ENCODE assay signal across 19 cellular contexts in the genomic region with DNA sequence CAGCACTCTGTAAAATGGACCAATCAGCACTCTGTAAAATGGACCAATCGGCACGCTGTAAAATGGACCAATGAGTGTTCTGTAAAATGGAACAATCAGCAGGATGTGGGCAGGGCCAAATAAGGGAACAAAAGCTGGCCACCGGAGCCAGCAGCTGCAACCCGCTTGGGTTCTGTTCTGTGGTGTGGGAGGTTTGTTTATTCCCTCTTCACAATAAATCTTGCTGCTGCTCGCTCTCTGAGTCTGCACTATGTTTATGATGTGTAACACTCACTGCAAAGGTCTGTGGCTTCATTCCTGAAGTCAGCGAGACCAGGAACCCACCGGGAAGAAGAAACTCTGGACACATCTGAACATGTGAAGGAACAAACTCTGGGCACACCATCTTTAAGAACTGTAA. TPM values are rescaled to one million over a fixed set of nuclear protein-coding genes. Genes with fewer than 3 reads are reported as not detected.
DNase-seq lines count a peak whose midpoint lies in the region; ATAC-seq and TF ChIP-seq lines count a peak whose summit lies in the region.
"Had no signal": no experiment of that assay in that cellular context is flagged by ENCODE, and none has a peak within 500 bp of the region (broad histone marks: within the 10 kb centered on the region; RNA-seq: fewer than 3 reads in every experiment).

No MANE protein-coding gene starts in this region.

- H4K20me1 ChIP-seq in IMR-90 (ENCODE audit: insufficient read depth, low read length), result no peaks in the 10 kb centered on the region

- no peak overlapping the region for H4K8ac ChIP-seq in IMR-90 (ENCODE audit: low read depth in 2 of 2, low read length in 2 of 2)

- H2AK9ac ChIP-seq in IMR-90 (replicated peaks; ENCODE audit: low read depth, low read length, poor library complexity), result no peak overlapping the region

- H3K4me3 ChIP-seq in IMR-90 (ENCODE audit: insufficient read depth, low read depth, low read length) (no peak overlapping the region), stomach smooth muscle (ENCODE audit: low read length in 2 of 2) (peak overlapping the region in 1 of 2 donors; percentile 15)
- H3K4me3 ChIP-seq: A549, HAP-1 had no signal

- no peak overlapping the region for H4K91ac ChIP-seq in IMR-90 (ENCODE audit: insufficient read depth, low read depth, low read length)

- no peak overlapping the region for H2AK5ac ChIP-seq in IMR-90 (ENCODE audit: low read depth, low read length)

- H3K23ac ChIP-seq in IMR-90 (ENCODE audit: low read depth, low read length), result no peak overlapping the region

- H3K36me3 ChIP-seq in IMR-90 (ENCODE audit: control insufficient read depth, insufficient read depth, low read length) (no peaks in the 10 kb centered on the region), stomach smooth muscle (ENCODE audit: control insufficient read depth in 2 of 2, insufficient read depth in 2 of 2, low read length in 2 of 2) (no peaks in the 10 kb centered on the region)
- H3K36me3 ChIP-seq: BE2C, HAP-1 had no signal

- no CpG with 5 or more reads among the region's 7 CpGs for WGBS in IMR-90 (ENCODE audit: extremely low coverage in 2 of 2, insufficient read length in 1 of 2), 2 experiments

- ATAC-seq in IMR-90 (ENCODE audit: low read depth), result peak; percentile 17; the same call in 1 of the 2 replicates
- no peak for ATAC-seq in HG03520 (IDR thresholded peaks at IDR 0.05; ENCODE audit: unreplicated experiment)
- ATAC-seq: A549; CD8-positive, alpha-beta T cell had no signal

- dilution Hi-C loops in IMR-90 (cut with HindIII; ENCODE audit: low sequenced_read_pairs, unreplicated experiment), result no loop called here

- no peak for TF ChIP-seq RAD21 in IMR-90 (IDR thresholded peaks at IDR 0.05; ENCODE audit: low read length)

- no peak overlapping the region for H3K4ac ChIP-seq in IMR-90 (ENCODE audit: low read depth, low read length)

- H3K4me2 ChIP-seq in IMR-90 (ENCODE audit: low read depth, low read length), result no peak overlapping the region
- H3K4me2 ChIP-seq: A549 had no signal

- H2BK15ac ChIP-seq in IMR-90 (ENCODE audit: low read depth, low read length), result no peak overlapping the region

- DNase-seq in IMR-90 (no peak), amniotic epithelial cell (ENCODE audit: low read depth) (peak; percentile 41), mucosa of gallbladder (ENCODE audit: low spot score) (peak; percentile 14), dedifferentiated amniotic fluid mesenchymal stem cell (ENCODE audit: extremely low spot score) (no peak), hypothalamus (lab: John Stamatoyannopoulos, UW) (no peak)
- DNase-seq: BE2C; CD8-positive, alpha-beta T cell; COR-L47; DMS153; DMS79 treated with DMSO at 0.1 percent for 48 hours; EL; GOT3 had no signal

- H2BK5ac ChIP-seq in IMR-90 (ENCODE audit: low read depth, low read length, poor library complexity, severe bottlenecking), result no peak overlapping the region

- H3K56ac ChIP-seq in IMR-90 (ENCODE audit: extremely low read depth, insufficient read depth, low read length), result no peak overlapping the region

- no peak overlapping the region for H4K5ac ChIP-seq in IMR-90 (ENCODE audit: low read depth, low read length)

- H3K27ac ChIP-seq in IMR-90 (ENCODE audit: insufficient read depth, low read length) (no peak overlapping the region), stomach smooth muscle (ENCODE audit: low read length) (peak overlapping the region; percentile 74)
- H3K27ac ChIP-seq: A549, C4-2B, HL-60 had no signal

- H3K4me1 ChIP-seq in IMR-90 (ENCODE audit: control insufficient read depth, insufficient read depth, low read length) (no peaks in the 10 kb centered on the region), stomach smooth muscle (ENCODE audit: control insufficient read depth, insufficient read depth, low read length) (peaks cover 23% of the 10 kb centered on the region)
- H3K4me1 ChIP-seq: HAP-1 had no signal

- in situ Hi-C loops in IMR-90 (cut with MboI; ENCODE audit: low sequenced_read_pairs), result no loop called here

- intact Hi-C loops in IMR-90 (cut with micrococcal nuclease), result no loop called here

- H2BK20ac ChIP-seq in IMR-90 (ENCODE audit: low read depth, low read length), result no peak overlapping the region

- no peaks in the 10 kb centered on the region; the same call in none of the 2 replicates for H3K27me3 ChIP-seq in IMR-90 (ENCODE audit: control insufficient read depth, insufficient read depth, low read length)
- H3K27me3 ChIP-seq in stomach smooth muscle (ENCODE audit: control insufficient read depth in 1 of 2, insufficient read depth in 2 of 2, low read length in 2 of 2), result no peaks in the 10 kb centered on the region
- H3K27me3 ChIP-seq: BE2C had no signal

- no peak for TF ChIP-seq POLR2A in IMR-90 (IDR thresholded peaks at IDR 0.05; ENCODE audit: low read depth, low read length)

- POLR2A ChIA-PET in IMR-90 (lab: Charles Lee; ENCODE audit: unreplicated experiment), result no interaction called here

- no peaks in the 10 kb centered on the region for H3K79me1 ChIP-seq in IMR-90 (ENCODE audit: low read depth in 1 of 2, low read length in 2 of 2)

- no TSS peak for BruUV-seq in IMR-90 (replicated peaks; lab: Mats Ljungman, UMichigan)

- H3K9me1 ChIP-seq in IMR-90 (ENCODE audit: insufficient read depth, low read length), result no peaks in the 10 kb centered on the region; the same call in 1 of the 2 replicates

- CTCF ChIA-PET in IMR-90 (lab: Yijun Ruan, JAX), result no interaction called here

- no peak overlapping the region for H3K18ac ChIP-seq in IMR-90 (ENCODE audit: low read depth, low read length)

- TF ChIP-seq CTCF in IMR-90 (conservative IDR thresholded peaks at IDR 0.05; ENCODE audit: low read depth, low read length), result no peak

- H3K9ac ChIP-seq in IMR-90 (ENCODE audit: low read depth, low read length), result no peak overlapping the region
- no peak overlapping the region for H3K9ac ChIP-seq in stomach smooth muscle (ENCODE audit: low read length in 2 of 2)

- H2BK120ac ChIP-seq in IMR-90 (ENCODE audit: low read depth, low read length), result no peak overlapping the region

- no peak overlapping the region for H2AFZ ChIP-seq in IMR-90 (replicated peaks; ENCODE audit: low read length, poor library complexity)

- H3K9me3 ChIP-seq in IMR-90 (ENCODE audit: control insufficient read depth, insufficient read depth, low read length) (no peaks in the 10 kb centered on the region), stomach smooth muscle (ENCODE audit: control insufficient read depth in 2 of 2, low read length in 2 of 2) (no peaks in the 10 kb centered on the region)
- H3K9me3 ChIP-seq: A549, BE2C, HAP-1 had no signal

- H3K14ac ChIP-seq in IMR-90 (replicated peaks; ENCODE audit: low read depth, low read length), result no peak overlapping the region

TF ChIP-seq in IMR-90, 13 proteins besides CTCF, POLR2A, EP300 and RAD21:
- no peak for TF ChIP-seq BHLHE40 (IDR thresholded peaks at IDR 0.05; ENCODE audit: low read depth, low read length)
- TF ChIP-seq MXI1 (IDR thresholded peaks at IDR 0.05; ENCODE audit: borderline replicate concordance, low read depth, low read length), result no peak
- no peak for TF ChIP-seq RCOR1 (IDR thresholded peaks at IDR 0.05; ENCODE audit: insufficient replicate concordance, low read length)
- TF ChIP-seq NFE2L2 (IDR thresholded peaks at IDR 0.05; ENCODE audit: low read depth, low read length), result no peak
- TF ChIP-seq, protein P1, sequence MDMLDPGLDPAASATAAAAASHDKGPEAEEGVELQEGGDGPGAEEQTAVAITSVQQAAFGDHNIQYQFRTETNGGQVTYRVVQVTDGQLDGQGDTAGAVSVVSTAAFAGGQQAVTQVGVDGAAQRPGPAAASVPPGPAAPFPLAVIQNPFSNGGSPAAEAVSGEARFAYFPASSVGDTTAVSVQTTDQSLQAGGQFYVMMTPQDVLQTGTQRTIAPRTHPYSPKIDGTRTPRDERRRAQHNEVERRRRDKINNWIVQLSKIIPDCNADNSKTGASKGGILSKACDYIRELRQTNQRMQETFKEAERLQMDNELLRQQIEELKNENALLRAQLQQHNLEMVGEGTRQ (IDR thresholded peaks at IDR 0.05; ENCODE audit: low read depth, low read length), result no peak

RNA-seq across cellular contexts. Expression of a gene that starts 20.5 kb away (rescaled TPM):
- 0.28 and 0.36 TPM in 2 replicates for total RNA-seq in IMR-90 (2012; rRNA removed)
- polyA plus RNA-seq in IMR-90 (2012; rRNA removed), result 0.16 and 0.21 TPM in 2 replicates
- polyA plus RNA-seq in IMR-90 (2012; cell fraction: cytosol; rRNA removed), result 0.10 and 0.18 TPM in 2 replicates
- 0.11 and 0.13 TPM in 2 replicates for polyA plus RNA-seq in IMR-90 (2012; cell fraction: nucleus; rRNA removed; ENCODE audit: low replicate concordance)
- 18.2 TPM for total RNA-seq in mucosa of gallbladder
- total RNA-seq: CD8-positive, alpha-beta T cell had no signal
- polyA plus RNA-seq: A549, IgD-negative memory B cell had no signal

RNA-seq across cellular contexts. Expression of a gene that starts 48.7 kb away (rescaled TPM):
- total RNA-seq in IMR-90 (2012; rRNA removed) (12.9 and 18.1 TPM in 2 replicates), mucosa of gallbladder (18.8 TPM)
- 10.5 and 11.6 TPM in 2 replicates for polyA plus RNA-seq in IMR-90 (2012; rRNA removed)
- polyA plus RNA-seq in IMR-90 (2012; cell fraction: cytosol; rRNA removed), result 5.0 and 6.1 TPM in 2 replicates
- 3.1 and 12.3 TPM in 2 replicates for polyA plus RNA-seq in IMR-90 (2012; cell fraction: nucleus; rRNA removed; ENCODE audit: low replicate concordance)

Comparison
In these comparisons a context has a peak if more than half of its experiments do, and no peak if none do; other contexts are left out.
1. DNase-seq: peak in amniotic epithelial cell (single experiment) and mucosa of gallbladder (single experiment); none in IMR-90 (single experiment), dedifferentiated amniotic fluid mesenchymal stem cell (single experiment) and hypothalamus (0 of 51).
2. RNA of a gene that starts 20.5 kb away (total RNA-seq): 18.2 TPM in mucosa of gallbladder (single experiment); 0.28 to 0.36 TPM in IMR-90; every median in the first group is over 10 times any median in the second.